14 cellular contexts compared by ENCODE assay signal in genomic region chr2:30584116-30584515, GRCh38.
DNase-seq lines count a peak whose midpoint lies in the region; ATAC-seq, FAIRE-seq and TF ChIP-seq lines count a peak whose summit lies in the region.
"Had no signal": no experiment of that assay in that cellular context is flagged by ENCODE, and none has a peak within 500 bp of the region (broad histone marks: within the 10 kb centered on the region; RNA-seq: fewer than 3 reads in every experiment).

No MANE protein-coding gene starts in this region.

- peak; percentile 84 for ATAC-seq in GM21390 (IDR thresholded peaks at IDR 0.05; ENCODE audit: unreplicated experiment)
- ATAC-seq in HG03354 (IDR thresholded peaks at IDR 0.05; ENCODE audit: poor library complexity, severe bottlenecking, unreplicated experiment): peak; percentile 67
- ATAC-seq in GM12878: peak; percentile 82
- ATAC-seq: gastroesophageal sphincter, Panc1 had no signal

- 0 out of 2 replicates have a peak, but pooled peaks have one; percentile 5 for TF ChIP-seq RAD21 in GM12878 (IDR thresholded peaks at IDR 0.05; ENCODE audit: insufficient read depth, low read depth, low read length)

- no peaks in the 10 kb centered on the region for H3K27me3 ChIP-seq in GM06990 (replicated peaks; ENCODE audit: control insufficient read depth, insufficient read depth, low read length)
- H3K27me3 ChIP-seq in GM12878 (replicated peaks in 1 of 2; ENCODE audit: control insufficient read depth in 2 of 2, insufficient read depth in 2 of 2, low read length in 1 of 2): no peaks in the 10 kb centered on the region
- H3K27me3 ChIP-seq: colonic mucosa, gastroesophageal sphincter, upper lobe of left lung had no signal

- 15% methylated on average over 4 of the region's 4 CpGs for WGBS in GM12878 (ENCODE audit: insufficient coverage, insufficient replicate concordance, low lambda C conversion rate, missing lambda C conversion rate)

- no peak overlapping the region for H3K4me3 ChIP-seq in GM06990 (replicated peaks; ENCODE audit: low read depth, low read length)
- no peak overlapping the region for H3K4me3 ChIP-seq in GM12878
- H3K4me3 ChIP-seq: colonic mucosa, gastroesophageal sphincter, upper lobe of left lung had no signal

- DNase-seq in GM06990 (ENCODE audit: extremely low read depth, insufficient read length) (peak; percentile 19), GM12878 (ENCODE audit: low read depth, low spot score) (peak; percentile 20), NK-92 (lab: John Stamatoyannopoulos, UW; ENCODE audit: unreplicated experiment) (no peak), GM03348 (ENCODE audit: low spot score) (no peak), GF-D8 (lab: John Stamatoyannopoulos, UW) (no peak), anterior cingulate cortex (lab: John Stamatoyannopoulos, UW) (no peak)
- DNase-seq: activated gamma-delta T cell, colonic mucosa, NCI-H1105 treated with DMSO at 0.1 percent for 48 hours, upper lobe of left lung had no signal

- H3K27ac ChIP-seq in GM12878 (ENCODE audit: control insufficient read depth, insufficient read depth): peak overlapping the region; percentile 26; the same call in 1 of the 2 replicates
- H3K27ac ChIP-seq: colonic mucosa, gastroesophageal sphincter, upper lobe of left lung had no signal

- peak overlapping the region; percentile 2 for H2AFZ ChIP-seq in GM12878 (ENCODE audit: control insufficient read depth, low read depth, low read length)

- no peaks in the 10 kb centered on the region for H3K79me2 ChIP-seq in GM12878 (ENCODE audit: control insufficient read depth, insufficient read depth, low read length)

- intact Hi-C loops in GM12878 (cut with micrococcal nuclease; ENCODE audit: unreplicated experiment): no loop called here

- in situ Hi-C loops in GM12878 (cut with MboI): no loop called here

- H3K9me3 ChIP-seq in GM12878 (replicated peaks; ENCODE audit: control insufficient read depth, insufficient read depth, low read length): no peaks in the 10 kb centered on the region
- H3K9me3 ChIP-seq: colonic mucosa, gastroesophageal sphincter, upper lobe of left lung had no signal

- POLR2A ChIA-PET in GM12878 (lab: Charles Lee): no interaction called here

- peak; percentile 31 for FAIRE-seq in GM12878 (lab: Jason Lieb, UNC)

- no peak for TF ChIP-seq POLR2A in GM12878 (IDR thresholded peaks at IDR 0.05; ENCODE audit: low read depth, low read length)

- no peaks in the 10 kb centered on the region; the same call in 1 of the 2 replicates for H3K36me3 ChIP-seq in GM06990 (ENCODE audit: control insufficient read depth, insufficient read depth, low read length)
- H3K36me3 ChIP-seq in GM12878 (ENCODE audit: control insufficient read depth in 2 of 2, insufficient read depth in 2 of 2, low read length in 1 of 2): no peaks in the 10 kb centered on the region; a peak in 1 of 4 replicates
- H3K36me3 ChIP-seq: colonic mucosa, gastroesophageal sphincter, upper lobe of left lung had no signal

- TF ChIP-seq CTCF in GM06990 (IDR thresholded peaks at IDR 0.05; ENCODE audit: insufficient read depth, low read length, poor library complexity, severe bottlenecking) (no peak), GM12878 (IDR thresholded peaks at IDR 0.05 in 2 of 3, conservative IDR thresholded peaks at IDR 0.05 in 1 of 3; ENCODE audit: control insufficient read depth in 2 of 3, extremely low read depth in 1 of 3, insufficient read depth in 1 of 3, low read depth in 3 of 3, low read length in 3 of 3) (no peak)

- BruUV-seq in GM12878 (replicated peaks; lab: Mats Ljungman, UMichigan): no TSS peak

- H3K4me1 ChIP-seq in GM12878 (ENCODE audit: control insufficient read depth, insufficient read depth, low read length): peaks cover 13% of the 10 kb centered on the region
- H3K4me1 ChIP-seq: colonic mucosa, upper lobe of left lung had no signal

- CTCF ChIA-PET in GM12878 (lab: Yijun Ruan, JAX): interaction anchor here (1.4 to 2.3 kb wide), 4 partner anchors 9 to 419 kb away, joined by 3 to 6 read pairs (median 4); no protein-coding TSS in a partner anchor

- peak overlapping the region; percentile 77 for H3K4me2 ChIP-seq in GM12878 (ENCODE audit: control insufficient read depth, insufficient read depth)

- no peak for TF ChIP-seq EP300 in GM12878 (IDR thresholded peaks at IDR 0.05; ENCODE audit: borderline replicate concordance in 1 of 2, control insufficient read depth in 1 of 2, low read depth in 2 of 2, low read length in 2 of 2)

- SMC1A ChIA-PET in GM12878 (lab: Charles Lee; ENCODE audit: uncharacterized antibody, unreplicated experiment): interaction anchor here (0.8 to 1.3 kb wide), 3 partner anchors 13 to 349 kb away, joined by 3 read pairs; no protein-coding TSS in a partner anchor

- no peaks in the 10 kb centered on the region for H4K20me1 ChIP-seq in GM12878 (ENCODE audit: control insufficient read depth, insufficient read depth)

- RAD21 ChIA-PET in GM12878 (lab: Charles Lee; ENCODE audit: unreplicated experiment): interaction anchor here (0.6 to 2.0 kb wide), 5 partner anchors 58 to 419 kb away, joined by 3 to 5 read pairs (median 3); no protein-coding TSS in a partner anchor

- no peak overlapping the region for H3K9ac ChIP-seq in GM12878 (ENCODE audit: control insufficient read depth, insufficient read depth, low read length)

TF ChIP-seq in GM12878, 131 proteins besides CTCF, POLR2A, EP300 and RAD21 (continues in another document):
- 0 out of 2 replicates have a peak, but pooled peaks have one; percentile 19 for TF ChIP-seq ZNF24 (IDR thresholded peaks at IDR 0.05)
- no peak for TF ChIP-seq KDM1A (IDR thresholded peaks at IDR 0.05; ENCODE audit: borderline replicate concordance)
- TF ChIP-seq RELA (IDR thresholded peaks at IDR 0.05; ENCODE audit: borderline replicate concordance, partially characterized antibody): no peak
- no peak for TF ChIP-seq SREBF2 (IDR thresholded peaks at IDR 0.05; ENCODE audit: low read length)
- no peak for TF ChIP-seq BCL11A (IDR thresholded peaks at IDR 0.05; ENCODE audit: low read depth, low read length)
- TF ChIP-seq HDAC6 (IDR thresholded peaks at IDR 0.05; ENCODE audit: unreplicated experiment): no peak
- no peak for TF ChIP-seq SPI1 (IDR thresholded peaks at IDR 0.05; ENCODE audit: borderline replicate concordance, insufficient read depth, low read depth, low read length)
- TF ChIP-seq RUNX3 (IDR thresholded peaks at IDR 0.05; ENCODE audit: low read length): peak; percentile 46
- TF ChIP-seq MEF2B (IDR thresholded peaks at IDR 0.05; ENCODE audit: partially characterized antibody, poor library complexity, severe bottlenecking): peak; percentile 74
- TF ChIP-seq CREM (IDR thresholded peaks at IDR 0.05; ENCODE audit: low read depth): no peak
- no peak for TF ChIP-seq CUX1 (IDR thresholded peaks at IDR 0.05; ENCODE audit: insufficient replicate concordance, low read depth, low read length)
- TF ChIP-seq NR2C2 (IDR thresholded peaks at IDR 0.05; ENCODE audit: borderline replicate concordance, control insufficient read depth, insufficient read length, low read depth): no peak
- TF ChIP-seq MXI1 (IDR thresholded peaks at IDR 0.05; ENCODE audit: low read depth, low read length): no peak
- no peak for TF ChIP-seq MAX (IDR thresholded peaks at IDR 0.05; ENCODE audit: low read depth, low read length)
- TF ChIP-seq DPF2 (IDR thresholded peaks at IDR 0.05): no peak
- TF ChIP-seq MYB (IDR thresholded peaks at IDR 0.05; ENCODE audit: borderline replicate concordance, low read depth, low read length): no peak

Comparison
In these comparisons a context has a peak if more than half of its experiments do, and no peak if none do; other contexts are left out.
1. DNase-seq: peak in GM06990 (single experiment) and GM12878 (single experiment); none in NK-92 (single experiment), GM03348 (single experiment), GF-D8 (single experiment) and anterior cingulate cortex (0 of 58).
2. Peak in every context shown above with its lines, with median percentiles within 50 percentile points of each other: ATAC-seq.